8 cellular contexts compared by ENCODE assay signal in genomic region chr12:57452937-57453509, GRCh38.
DNase-seq lines count a peak whose midpoint lies in the region.

No MANE protein-coding gene starts in this region.

- DNase-seq in GM19238 (ENCODE audit: insufficient read length, low spot score) (peak; percentile 42), NCI-H1092 treated with DMSO at 0.1 percent for 48 hours (lab: John Stamatoyannopoulos, UW) (peak; percentile 54), SW480 (ENCODE audit: low spot score) (peak; percentile 70), cerebellar cortex (ENCODE audit: low spot score) (peak; percentile 73), left kidney (ENCODE audit: low read depth, low spot score) (peak; percentile 91)
- peak; percentile 63 to 70 for DNase-seq in stimulated activated CD4-positive, alpha-beta T cell treated with anti-CD3 and anti-CD28 coated beads, Interleukin-2, amount 100 ng/mL, for 48 hours
- no peak for DNase-seq in effector CD4-positive, alpha-beta T cell

- H3K36me3 ChIP-seq in BLaER1, result no peaks in the 10 kb centered on the region

- H3K4me3 ChIP-seq in BLaER1, result no peak overlapping the region

- H3K9me3 ChIP-seq in BLaER1, result no peaks in the 10 kb centered on the region

- 0 out of 2 replicates have a peak overlapping the region, but pooled peaks have one; percentile 38 for H3K9ac ChIP-seq in BLaER1

- peak overlapping the region; percentile 81 for H3K4me2 ChIP-seq in BLaER1

- no peaks in the 10 kb centered on the region for H3K27me3 ChIP-seq in BLaER1

- peaks cover 66% of the 10 kb centered on the region for H3K4me1 ChIP-seq in BLaER1

- H3K27ac ChIP-seq in BLaER1, result peak overlapping the region; percentile 69

- no peaks in the 10 kb centered on the region for H4K20me1 ChIP-seq in BLaER1
